Comparison of ENCODE assay signal across 34 cellular contexts in the genomic region with DNA sequence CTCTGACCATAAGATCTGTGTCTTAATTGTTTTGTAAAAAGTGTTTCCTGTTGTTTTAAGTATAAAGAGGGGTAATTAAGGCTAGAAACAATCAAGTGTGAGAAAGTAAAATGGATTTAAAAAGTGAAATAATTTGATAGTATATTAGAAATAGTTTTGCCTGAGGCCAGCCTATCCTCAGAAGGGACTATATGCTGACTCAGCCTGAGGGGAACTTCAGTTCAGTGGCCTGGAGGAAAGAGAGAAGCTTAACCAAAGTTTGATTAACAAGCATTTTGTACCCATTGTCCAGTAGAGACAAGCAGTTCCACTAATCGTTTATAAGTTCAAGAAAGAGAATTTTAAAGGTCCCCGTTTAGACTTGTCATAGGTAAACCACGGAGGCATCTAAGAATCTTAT.
"Had no signal": no experiment of that assay in that cellular context is flagged by ENCODE, and none has a peak within 500 bp of the region (broad histone marks: within the 10 kb centered on the region; RNA-seq: fewer than 3 reads in every experiment).

No MANE protein-coding gene starts in this region.

- FAIRE-seq: astrocyte, bronchial epithelial cell had no signal

- H3K27me3 ChIP-seq: adrenal gland, ascending aorta, body of pancreas, brain microvascular endothelial cell, breast epithelium, cardiac muscle cell had no signal

- H3K4me3 ChIP-seq: adrenal gland, ascending aorta, body of pancreas, breast epithelium, cardiac muscle cell had no signal

- ATAC-seq: activated naive CD4-positive, alpha-beta T cell treated with anti-CD3 and anti-CD28 coated beads, Interleukin-2, amount 50 U/mL, for 72 hours; activated naive CD8-positive, alpha-beta T cell treated with anti-CD3 and anti-CD28 coated beads, Interleukin-2, amount 50 U/mL, for 24 hours; activated T-cell treated with anti-CD3 and anti-CD28 coated beads, Interleukin-2, amount 50 U/mL, for 4 hours; activated T-cell treated with anti-CD3 and anti-CD28 coated beads, Interleukin-2, amount 50 U/mL, for 72 hours; activated T-helper 17 cell treated with anti-CD3 and anti-CD28 coated beads, Interleukin-2, amount 50 U/mL, for 72 hours; body of pancreas had no signal

- H3K27ac ChIP-seq: adrenal gland, ascending aorta, body of pancreas, brain microvascular endothelial cell, breast epithelium, cardiac muscle cell had no signal

- H3K9me3 ChIP-seq: adrenal gland, ascending aorta, body of pancreas, breast epithelium had no signal

- H3K36me3 ChIP-seq: adrenal gland, ascending aorta, brain microvascular endothelial cell, breast epithelium, cardiac muscle cell had no signal

- H3K4me1 ChIP-seq: adrenal gland, ascending aorta, body of pancreas, breast epithelium had no signal

- DNase-seq: activated effector memory CD4-positive, alpha-beta T cell treated with anti-CD3 and anti-CD28 coated beads, Interleukin-2, amount 50 U/mL, for 16 hours; activated effector memory CD4-positive, alpha-beta T cell treated with Interleukin-2 at 50 U/mL for 16 hours; activated gamma-delta T cell; activated gamma-delta T cell treated with Interleukin-2 at 50 U/mL for 16 hours; activated naive CD4-positive, alpha-beta T cell; activated naive CD4-positive, alpha-beta T cell treated with anti-CD3 and anti-CD28 coated beads for 36 hours; activated naive CD4-positive, alpha-beta T cell treated with anti-CD3 and anti-CD28 coated beads, Interleukin-2, amount 10 ng/mL, durations not matched to agents 7 days and 5 days; activated naive CD4-positive, alpha-beta T cell treated with anti-CD3 and anti-CD28 coated beads, Interleukin-2, amount 50 U/mL, for 16 hours; activated naive CD4-positive, alpha-beta T cell treated with Interleukin-2 at 50 U/mL for 16 hours; activated naive CD8-positive, alpha-beta T cell treated with anti-CD3 and anti-CD28 coated beads for 36 hours; activated naive CD8-positive, alpha-beta T cell treated with anti-CD3 and anti-CD28 coated beads, Interleukin-2, amount 10 ng/mL, durations not matched to agents 7 days and 5 days; activated naive CD8-positive, alpha-beta T cell treated with anti-CD3 and anti-CD28 coated beads, Interleukin-2, amount 50 U/mL, for 24 hours; activated T-cell treated with anti-CD3 and anti-CD28 coated beads, Interleukin-2, amount 50 U/mL, for 1 hour; activated T-cell treated with anti-CD3 and anti-CD28 coated beads, Interleukin-2, amount 50 U/mL, for 24 hours; activated T-cell treated with anti-CD3 and anti-CD28 coated beads, Interleukin-2, amount 50 U/mL, for 4 hours; activated T-cell treated with anti-CD3 and anti-CD28 coated beads, Interleukin-2, amount 50 U/mL, for 48 hours; activated T-cell treated with anti-CD3 and anti-CD28 coated beads, Interleukin-2, amount 50 U/mL, for 72 hours; adrenal gland; amniotic stem cell; amygdala; anterior cingulate cortex; aorta; body of pancreas; brain microvascular endothelial cell; caudate nucleus; central memory CD4-positive, alpha-beta T cell; cerebellar nuclear complex had no signal
